ENCODE assay signal across 8 cellular contexts in the genomic region with DNA sequence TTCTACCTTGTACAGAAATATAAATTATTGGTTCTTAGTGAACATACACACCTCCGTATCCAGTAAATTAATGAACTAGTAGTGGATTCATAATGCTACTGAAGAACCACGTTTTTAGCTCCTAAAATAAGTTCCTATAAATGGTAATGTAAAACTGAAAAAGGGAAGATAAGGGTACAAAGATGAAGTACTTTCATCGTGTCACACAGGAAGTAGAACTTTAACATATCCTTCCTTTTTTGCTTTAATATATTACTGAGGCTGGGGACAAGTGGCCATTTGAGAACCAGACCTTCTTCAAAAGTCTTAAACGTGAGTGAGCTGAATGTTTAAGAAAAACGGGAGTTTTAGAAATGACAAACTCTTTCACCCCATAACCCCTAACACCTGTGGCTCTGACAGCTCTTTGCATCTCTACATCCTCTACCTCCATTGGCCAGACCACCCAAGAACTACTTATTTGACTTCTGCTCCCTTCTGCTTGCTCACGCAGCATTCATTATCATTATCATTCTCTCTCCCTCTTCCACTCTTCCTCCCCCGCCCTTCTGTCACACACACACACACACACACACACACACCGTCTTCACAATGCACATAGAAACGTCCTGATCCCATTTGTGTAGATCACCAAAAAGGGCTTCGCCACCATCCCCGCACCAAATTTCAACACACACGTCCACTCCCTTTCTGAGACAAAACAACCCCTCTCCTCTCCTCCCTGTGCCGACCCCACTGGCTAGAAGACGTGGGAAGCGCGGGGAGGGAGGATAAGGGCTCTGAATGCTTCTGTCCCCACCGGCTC. TPM values are rescaled to one million over a fixed set of nuclear protein-coding genes. Genes with fewer than 3 reads are reported as not detected.
DNase-seq lines count a peak whose midpoint lies in the region; ATAC-seq and TF ChIP-seq lines count a peak whose summit lies in the region.

No MANE protein-coding gene starts in this region.

- peak overlapping the region; percentile 80 for H2AK9ac ChIP-seq in IMR-90 (replicated peaks; ENCODE audit: low read depth, low read length, poor library complexity)

- H3K79me1 ChIP-seq in IMR-90 (ENCODE audit: low read depth in 1 of 2, low read length in 2 of 2): peaks cover 4 to 16% of the 10 kb centered on the region in 2 experiments; a peak in 3 of 4 replicates

- peak overlapping the region; percentile 53 for H3K56ac ChIP-seq in IMR-90 (ENCODE audit: extremely low read depth, insufficient read depth, low read length)

- H3K9me1 ChIP-seq in IMR-90 (ENCODE audit: insufficient read depth, low read length): no peaks in the 10 kb centered on the region

- peak overlapping the region; percentile 1 to 77; a peak in 2 of 4 replicates for H4K8ac ChIP-seq in IMR-90 (ENCODE audit: low read depth in 2 of 2, low read length in 2 of 2)

- peak in 4 of 5 donors; percentile 3 to 61 (median 27) for DNase-seq in CD8-positive, alpha-beta memory T cell
- DNase-seq in IMR-90 (peak; percentile 52), WTC11 (ENCODE audit: low spot score) (no peak), esophagus squamous epithelium (lab: John Stamatoyannopoulos, UW) (no peak), neural progenitor cell (ENCODE audit: low spot score) (no peak), NCI-H2196 (lab: John Stamatoyannopoulos, UW; ENCODE audit: unreplicated experiment) (no peak)

- POLR2A ChIA-PET in CD8-positive, alpha-beta memory T cell (lab: Charles Lee): interaction anchor here (0.6 to 1.0 kb wide), 5 partner anchors 24 to 875 kb away, joined by 3 to 7 read pairs (median 4); no protein-coding TSS in a partner anchor
- POLR2A ChIA-PET in IMR-90 (lab: Charles Lee; ENCODE audit: unreplicated experiment) (interaction anchor here (0.5 kb wide), 1 partner anchor 267 kb away, joined by 3 read pairs; a partner anchor contains a TSS), WTC11 (lab: Charles Lee) (no interaction called here)

- H3K4me3 Mint-ChIP-seq in CD8-positive, alpha-beta memory T cell: peak overlapping the region; percentile 83 to 97 (median 93)
- H3K4me3 Mint-ChIP-seq in WTC11: peak overlapping the region; percentile 91
- peak overlapping the region; percentile 92 for H3K4me3 Mint-ChIP-seq in neural progenitor cell

- no peaks in the 10 kb centered on the region for H3K9me3 ChIP-seq in CD8-positive, alpha-beta memory T cell (ENCODE audit: low read length)
- H3K9me3 ChIP-seq in IMR-90 (ENCODE audit: control insufficient read depth, insufficient read depth, low read length) (no peaks in the 10 kb centered on the region), esophagus squamous epithelium (no peaks in the 10 kb centered on the region), neural progenitor cell (ENCODE audit: low read depth) (no peaks in the 10 kb centered on the region)

- H4K5ac ChIP-seq in IMR-90 (ENCODE audit: low read depth, low read length): peak overlapping the region; percentile 15

- dilution Hi-C loops in IMR-90 (cut with HindIII; ENCODE audit: low sequenced_read_pairs, unreplicated experiment): no loop called here

- peak overlapping the region; percentile 90 for H3K4me2 ChIP-seq in IMR-90 (ENCODE audit: low read depth, low read length)
- peak overlapping the region; percentile 86 for H3K4me2 ChIP-seq in neural progenitor cell

- peak overlapping the region; percentile 79 for H3K4me3 ChIP-seq in CD8-positive, alpha-beta memory T cell (ENCODE audit: low read length)
- peak overlapping the region; percentile 73 for H3K4me3 ChIP-seq in IMR-90 (ENCODE audit: insufficient read depth, low read depth, low read length)
- H3K4me3 ChIP-seq in esophagus squamous epithelium: peak overlapping the region; percentile 59 to 85 (median 77)
- H3K4me3 ChIP-seq in neural progenitor cell: peak overlapping the region; percentile 72

- peak overlapping the region; percentile 40 for H4K91ac ChIP-seq in IMR-90 (ENCODE audit: insufficient read depth, low read depth, low read length)

- intact Hi-C loops in IMR-90 (cut with micrococcal nuclease) (loop anchor here (2.0 to 10.0 kb wide), 2 partner anchors 233 to 489 kb away; no protein-coding TSS in a partner anchor), esophagus squamous epithelium (cut with DNase I) (loop anchor here (5.0 kb wide), 1 partner anchor 234 kb away; a partner anchor contains a TSS)

- peak overlapping the region; percentile 79 for H3K4ac ChIP-seq in IMR-90 (ENCODE audit: low read depth, low read length)

- H3K27ac Mint-ChIP-seq in CD8-positive, alpha-beta memory T cell: peak overlapping the region; percentile 79 to 98 (median 89)
- H3K27ac Mint-ChIP-seq in WTC11 (peak overlapping the region; percentile 88; the same call in 1 of the 2 replicates), neural progenitor cell (no peak overlapping the region)

- H3K27me3 Mint-ChIP-seq in CD8-positive, alpha-beta memory T cell: peaks cover 6 to 19% of the 10 kb centered on the region in 2 donors
- H3K27me3 Mint-ChIP-seq in WTC11 (ENCODE audit: low read depth) (peaks cover 62% of the 10 kb centered on the region), neural progenitor cell (ENCODE audit: insufficient read depth, low read depth) (peaks cover 45% of the 10 kb centered on the region)

- H3K27ac ChIP-seq in CD8-positive, alpha-beta memory T cell (ENCODE audit: low read depth, low read length): peak overlapping the region; percentile 75
- peak overlapping the region; percentile 77 for H3K27ac ChIP-seq in IMR-90 (ENCODE audit: insufficient read depth, low read length)
- H3K27ac ChIP-seq in esophagus squamous epithelium: peak overlapping the region; percentile 96 to 99 (median 97)
- H3K27ac ChIP-seq in neural progenitor cell: no peak overlapping the region

- H3K4me1 ChIP-seq in CD8-positive, alpha-beta memory T cell (ENCODE audit: insufficient read depth, low read length): peaks cover 11% of the 10 kb centered on the region
- H3K4me1 ChIP-seq in IMR-90 (ENCODE audit: control insufficient read depth, insufficient read depth, low read length): no peaks in the 10 kb centered on the region; the same call in 1 of the 2 replicates
- peaks cover 0 to 53% (median 3%) of the 10 kb centered on the region in 3 donors for H3K4me1 ChIP-seq in esophagus squamous epithelium
- H3K4me1 ChIP-seq in neural progenitor cell: no peaks in the 10 kb centered on the region

- H3K36me3 ChIP-seq in CD8-positive, alpha-beta memory T cell (ENCODE audit: insufficient read depth, low read length): no peaks in the 10 kb centered on the region
- no peaks in the 10 kb centered on the region for H3K36me3 ChIP-seq in IMR-90 (ENCODE audit: control insufficient read depth, insufficient read depth, low read length)
- H3K36me3 ChIP-seq in esophagus squamous epithelium: no peaks in the 10 kb centered on the region
- H3K36me3 ChIP-seq in neural progenitor cell: no peaks in the 10 kb centered on the region

- H2BK15ac ChIP-seq in IMR-90 (ENCODE audit: low read depth, low read length): peak overlapping the region; percentile 45; the same call in 1 of the 3 replicates

- H3K79me2 ChIP-seq in neural progenitor cell (ENCODE audit: low read depth): no peaks in the 10 kb centered on the region

- H3K4me1 Mint-ChIP-seq in CD8-positive, alpha-beta memory T cell: peaks cover 26 to 35% (median 35%) of the 10 kb centered on the region in 3 donors
- H3K4me1 Mint-ChIP-seq in WTC11 (peaks cover 20% of the 10 kb centered on the region), neural progenitor cell (peaks cover 7% of the 10 kb centered on the region)

- peak overlapping the region; percentile 95 for H3K23ac ChIP-seq in IMR-90 (ENCODE audit: low read depth, low read length)

- H2BK5ac ChIP-seq in IMR-90 (ENCODE audit: low read depth, low read length, poor library complexity, severe bottlenecking): peak overlapping the region; percentile 69

- peaks cover 19% of the 10 kb centered on the region for H3F3A ChIP-seq in neural progenitor cell (ENCODE audit: low read depth)

- peak; percentile 26 for TF ChIP-seq POLR2A in GM19099 (IDR thresholded peaks at IDR 0.05; ENCODE audit: extremely low read depth, insufficient read length, low read depth)
- TF ChIP-seq POLR2A in IMR-90 (IDR thresholded peaks at IDR 0.05; ENCODE audit: low read depth, low read length): no peak
- TF ChIP-seq POLR2A in esophagus squamous epithelium (IDR thresholded peaks at IDR 0.05): peak in 2 of 4 donors; percentile 8 to 18

- H3K27me3 ChIP-seq in CD8-positive, alpha-beta memory T cell (ENCODE audit: insufficient read depth, low read length, poor library complexity, severe bottlenecking): no peaks in the 10 kb centered on the region
- H3K27me3 ChIP-seq in IMR-90 (ENCODE audit: control insufficient read depth, insufficient read depth, low read length) (no peaks in the 10 kb centered on the region), esophagus squamous epithelium (peaks cover 0 to 38% (median 2%) of the 10 kb centered on the region in 4 donors), neural progenitor cell (peaks cover 67% of the 10 kb centered on the region)

- in situ Hi-C loops in IMR-90 (cut with MboI; ENCODE audit: low sequenced_read_pairs): loop anchor here (25.0 kb wide), 1 partner anchor 651 kb away; a partner anchor contains a TSS

- H3K9me3 Mint-ChIP-seq in CD8-positive, alpha-beta memory T cell: peaks cover 0 to 3% (median 0%) of the 10 kb centered on the region in 5 donors
- no peaks in the 10 kb centered on the region for H3K9me3 Mint-ChIP-seq in WTC11
- H3K9me3 Mint-ChIP-seq in neural progenitor cell: peaks cover 3% of the 10 kb centered on the region

- H2AFZ ChIP-seq in IMR-90 (replicated peaks; ENCODE audit: low read length, poor library complexity) (peak overlapping the region; percentile 96), neural progenitor cell (replicated peaks) (peak overlapping the region; percentile 96)

- peak overlapping the region; percentile 15; the same call in 1 of the 2 replicates for H2BK120ac ChIP-seq in IMR-90 (ENCODE audit: low read depth, low read length)

- no peak overlapping the region; the same call in 1 of the 2 replicates for H2BK20ac ChIP-seq in IMR-90 (ENCODE audit: low read depth, low read length)

- ATAC-seq in IMR-90 (ENCODE audit: low read depth) (peak; percentile 7), WTC11 (no peak), HG03460 (IDR thresholded peaks at IDR 0.05; ENCODE audit: unreplicated experiment) (no peak)

- TF ChIP-seq RAD21 in IMR-90 (IDR thresholded peaks at IDR 0.05; ENCODE audit: low read length): no peak

- H2AK5ac ChIP-seq in IMR-90 (ENCODE audit: low read depth, low read length): peak overlapping the region; percentile 46

- WGBS in IMR-90 (ENCODE audit: extremely low coverage in 2 of 2, insufficient read length in 1 of 2), 2 experiments: 0% methylated on average over 4 of the region's 17 CpGs; no CpG with 5 or more reads in 1 of the 2 experiments
- WGBS in esophagus squamous epithelium, 2 donors: 4 to 7% methylated on average over 16 of the region's 17 CpGs

- TF ChIP-seq CTCF in IMR-90 (conservative IDR thresholded peaks at IDR 0.05; ENCODE audit: low read depth, low read length): no peak
- no peak for TF ChIP-seq CTCF in WTC11 (IDR thresholded peaks at IDR 0.05)
- TF ChIP-seq CTCF in esophagus squamous epithelium (IDR thresholded peaks at IDR 0.05): no peak
- TF ChIP-seq CTCF in neural progenitor cell (IDR thresholded peaks at IDR 0.05): no peak

- BruUV-seq in IMR-90 (replicated peaks; lab: Mats Ljungman, UMichigan): no TSS peak

- H4K20me1 ChIP-seq in IMR-90 (ENCODE audit: insufficient read depth, low read length) (no peaks in the 10 kb centered on the region), neural progenitor cell (ENCODE audit: low read depth) (peaks cover 9% of the 10 kb centered on the region)

- peak overlapping the region; percentile 71 for H3K14ac ChIP-seq in IMR-90 (replicated peaks; ENCODE audit: low read depth, low read length)

- peak overlapping the region; percentile 21 for H3K18ac ChIP-seq in IMR-90 (ENCODE audit: low read depth, low read length)

- H3K36me3 Mint-ChIP-seq in CD8-positive, alpha-beta memory T cell: peaks cover 0 to 9% (median 0%) of the 10 kb centered on the region in 3 donors
- H3K36me3 Mint-ChIP-seq in WTC11 (no peaks in the 10 kb centered on the region), neural progenitor cell (no peaks in the 10 kb centered on the region)

- H3K9ac ChIP-seq in IMR-90 (ENCODE audit: low read depth, low read length) (peak overlapping the region; percentile 82), neural progenitor cell (no peak overlapping the region)

- CTCF ChIA-PET in CD8-positive, alpha-beta memory T cell (lab: Charles Lee): interaction anchor here (1.2 kb wide), 1 partner anchor 297 kb away, joined by 3 read pairs; no protein-coding TSS in a partner anchor
- CTCF ChIA-PET in IMR-90 (lab: Yijun Ruan, JAX) (interaction anchor here (0.6 kb wide), 1 partner anchor 785 kb away, joined by 3 read pairs; no protein-coding TSS in a partner anchor), WTC11 (lab: Charles Lee) (interaction anchor here (0.7 to 1.1 kb wide), 4 partner anchors 9 to 297 kb away, joined by 3 to 6 read pairs (median 3); a partner anchor contains a TSS)

RNA-seq across cellular contexts. Expression of a gene that starts 0.7 kb away (rescaled TPM):
- total RNA-seq in CD8-positive, alpha-beta memory T cell: 10 to 100 TPM; 11.4 to 13.2 TPM
- 55.2 TPM for polyA plus RNA-seq in CD8-positive, alpha-beta memory T cell
- total RNA-seq in IMR-90 (2012; rRNA removed): 5.7 and 11.1 TPM in 2 replicates
- polyA plus RNA-seq in IMR-90 (2012; rRNA removed): 5.4 and 7.4 TPM in 2 replicates
- polyA plus RNA-seq in IMR-90 (2012; cell fraction: cytosol; rRNA removed): 1.7 and 2.4 TPM in 2 replicates
- 1.1 and 4.2 TPM in 2 replicates for polyA plus RNA-seq in IMR-90 (2012; cell fraction: nucleus; rRNA removed; ENCODE audit: low replicate concordance)
- total RNA-seq in WTC11 (2021): 2.5 to 4.0 TPM (median 2.8 TPM) in 3 replicates
- 10 to 100 TPM; 19.3 to 25.2 (median 21.4) TPM for total RNA-seq in esophagus squamous epithelium
- total RNA-seq in neural progenitor cell (ENCODE audit: low replicate concordance): 2.7 and 6.3 TPM in 2 replicates

Comparison
In these comparisons a context has a peak if more than half of its experiments do, and no peak if none do; other contexts are left out.
1. DNase-seq: peak in CD8-positive, alpha-beta memory T cell (4 of 5) and IMR-90 (single experiment); none in WTC11 (single experiment), esophagus squamous epithelium (single experiment), neural progenitor cell (single experiment) and NCI-H2196 (single experiment).
2. Peak in every context shown above with its lines, with median percentiles within 50 percentile points of each other: H3K4me3 ChIP-seq and H3K4me3 Mint-ChIP-seq.